In the genomic region with DNA sequence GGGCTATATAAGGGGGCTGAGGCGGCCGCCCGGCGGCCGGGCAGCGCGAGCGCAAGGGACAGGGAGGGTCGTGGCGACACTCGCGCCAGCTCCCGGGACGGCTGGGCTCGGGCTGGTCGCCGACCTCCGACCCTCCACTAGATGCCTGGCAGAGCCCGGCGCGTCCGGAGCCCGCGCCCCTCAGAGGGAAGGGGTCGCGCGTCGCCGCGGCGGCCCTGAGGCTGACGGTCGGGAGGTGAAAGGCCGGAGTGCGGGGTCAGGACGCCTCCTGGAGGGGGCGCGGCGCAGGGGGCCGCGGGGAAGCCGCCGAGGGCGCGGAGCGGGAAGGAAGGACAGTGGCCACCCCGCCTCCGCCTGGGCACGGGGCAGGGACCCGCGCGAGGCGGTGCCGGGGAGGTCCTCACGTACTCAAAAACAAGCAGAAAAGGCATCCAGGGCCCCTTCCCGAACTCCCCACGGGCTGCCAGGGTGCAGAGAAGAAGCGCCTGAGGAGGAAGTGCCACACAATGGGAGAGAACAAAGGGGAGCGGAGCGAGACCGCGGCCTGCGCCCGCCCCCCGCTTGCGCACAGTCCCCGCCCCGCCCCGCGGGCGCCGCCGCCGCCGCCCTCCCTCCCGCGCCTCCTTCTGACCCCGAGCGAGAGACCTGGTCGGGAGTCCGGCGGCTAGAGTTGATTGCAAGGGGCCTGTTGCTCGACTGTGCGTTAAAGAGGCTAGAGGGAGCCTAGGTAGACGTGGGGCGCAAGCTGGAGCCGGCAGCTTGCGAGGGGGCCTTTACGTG, we compare ENCODE assay signal across 8 cellular contexts. TPM values are rescaled to one million over a fixed set of nuclear protein-coding genes. Genes with fewer than 3 reads are reported as not detected.
DNase-seq lines count a peak whose midpoint lies in the region; FAIRE-seq and TF ChIP-seq lines count a peak whose summit lies in the region.

No MANE protein-coding gene starts in this region.

- TF ChIP-seq POLR2A in GM12892 (IDR thresholded peaks at IDR 0.05; ENCODE audit: low read depth, low read length) (peak; percentile 95), NB4 (IDR thresholded peaks at IDR 0.05; ENCODE audit: extremely low read depth, insufficient read length) (peak; percentile 72)

- DNase-seq in GM12892 (ENCODE audit: insufficient read length) (peak; percentile 48), HFFc6 (peak; percentile 73), NB4 (ENCODE audit: low read depth) (peak; percentile 87), T-helper 22 cell (ENCODE audit: low read depth) (peak; percentile 61), astrocyte of the hippocampus (ENCODE audit: low read depth, low spot score) (peak; percentile 89), hippocampal formation (lab: John Stamatoyannopoulos, UW) (peak; percentile 76 to 78), retinal pigment epithelial cell (ENCODE audit: low read depth) (no peak), KG1 (lab: John Stamatoyannopoulos, UW) (no peak)

- H3K4me3 ChIP-seq in NB4 (ENCODE audit: low read depth, low read length) (peak overlapping the region; percentile 59), retinal pigment epithelial cell (ENCODE audit: low read length) (peak overlapping the region; percentile 63)

- H3K9me3 Mint-ChIP-seq in HFFc6 = no peaks in the 10 kb centered on the region

- TF ChIP-seq CTCF in HFFc6 (IDR thresholded peaks at IDR 0.05) (peak; percentile 74), NB4 (IDR thresholded peaks at IDR 0.05; ENCODE audit: low read depth, low read length) (no peak), retinal pigment epithelial cell (conservative IDR thresholded peaks at IDR 0.05; ENCODE audit: low read depth, low read length) (no peak)

- H3K36me3 Mint-ChIP-seq in HFFc6 (ENCODE audit: low read depth) = peaks cover 20% of the 10 kb centered on the region

- H3K27ac Mint-ChIP-seq in HFFc6 = peak overlapping the region; percentile 98

- FAIRE-seq in GM12892 (lab: Jason Lieb, UNC) = peak; percentile 56

- peaks cover 8% of the 10 kb centered on the region for H3K27me3 Mint-ChIP-seq in HFFc6 (ENCODE audit: insufficient read depth)

- peak overlapping the region; percentile 95 for H3K4me3 Mint-ChIP-seq in HFFc6

- H3K4me1 Mint-ChIP-seq in HFFc6 (ENCODE audit: low read depth) = peaks cover 36% of the 10 kb centered on the region

RNA-seq across cellular contexts. Expression of a gene that starts 0.8 kb away (rescaled TPM):
- polyA plus RNA-seq in GM12892 (2012; ENCODE audit: missing spikeins) = 13.5 TPM
- total RNA-seq in HFFc6 (2021; fragmentation: NEBNext Ultra II Directional; extraction: Animal tissue kit (Norgen Biotek cat#: 25700)) = 10 to 100 TPM; 29.4 to 45.0 (median 34.0) TPM

Comparison
In these comparisons a context has a peak if more than half of its experiments do, and no peak if none do; other contexts are left out.
1. DNase-seq: peak in GM12892 (single experiment), HFFc6 (single experiment), NB4 (single experiment), T-helper 22 cell (single experiment), astrocyte of the hippocampus (single experiment) and hippocampal formation (2 of 2); none in retinal pigment epithelial cell (single experiment) and KG1 (single experiment).